Comparison of ENCODE assay signal across 1 cellular context in genomic region chr10:21570761-21571521, GRCh38.
A peak's percentile ranks its signal among the peaks of the same experiment; 100 is the strongest.
TF ChIP-seq lines count a peak whose summit lies in the region.

No MANE protein-coding gene starts in this region.

TF ChIP-seq in HepG2, 621 proteins besides CTCF, POLR2A, EP300 and RAD21 (continues in another document):
- TF ChIP-seq ZSCAN31 (CRISPR knock-in tag; IDR thresholded peaks at IDR 0.05; ENCODE audit: low read depth) = no peak
- TF ChIP-seq, protein P1, sequence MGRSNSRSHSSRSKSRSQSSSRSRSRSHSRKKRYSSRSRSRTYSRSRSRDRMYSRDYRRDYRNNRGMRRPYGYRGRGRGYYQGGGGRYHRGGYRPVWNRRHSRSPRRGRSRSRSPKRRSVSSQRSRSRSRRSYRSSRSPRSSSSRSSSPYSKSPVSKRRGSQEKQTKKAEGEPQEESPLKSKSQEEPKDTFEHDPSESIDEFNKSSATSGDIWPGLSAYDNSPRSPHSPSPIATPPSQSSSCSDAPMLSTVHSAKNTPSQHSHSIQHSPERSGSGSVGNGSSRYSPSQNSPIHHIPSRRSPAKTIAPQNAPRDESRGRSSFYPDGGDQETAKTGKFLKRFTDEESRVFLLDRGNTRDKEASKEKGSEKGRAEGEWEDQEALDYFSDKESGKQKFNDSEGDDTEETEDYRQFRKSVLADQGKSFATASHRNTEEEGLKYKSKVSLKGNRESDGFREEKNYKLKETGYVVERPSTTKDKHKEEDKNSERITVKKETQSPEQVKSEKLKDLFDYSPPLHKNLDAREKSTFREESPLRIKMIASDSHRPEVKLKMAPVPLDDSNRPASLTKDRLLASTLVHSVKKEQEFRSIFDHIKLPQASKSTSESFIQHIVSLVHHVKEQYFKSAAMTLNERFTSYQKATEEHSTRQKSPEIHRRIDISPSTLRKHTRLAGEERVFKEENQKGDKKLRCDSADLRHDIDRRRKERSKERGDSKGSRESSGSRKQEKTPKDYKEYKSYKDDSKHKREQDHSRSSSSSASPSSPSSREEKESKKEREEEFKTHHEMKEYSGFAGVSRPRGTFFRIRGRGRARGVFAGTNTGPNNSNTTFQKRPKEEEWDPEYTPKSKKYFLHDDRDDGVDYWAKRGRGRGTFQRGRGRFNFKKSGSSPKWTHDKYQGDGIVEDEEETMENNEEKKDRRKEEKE (IDR thresholded peaks at IDR 0.05) = no peak
- no peak for TF ChIP-seq ZNF207 (IDR thresholded peaks at IDR 0.05; ENCODE audit: borderline replicate concordance)
- TF ChIP-seq FOXP1 (IDR thresholded peaks at IDR 0.05) = no peak
- TF ChIP-seq FOXP1 (CRISPR knock-in tag; IDR thresholded peaks at IDR 0.05) = peak; percentile 76; the same call in 1 of the 2 replicates
- TF ChIP-seq SYNCRIP (IDR thresholded peaks at IDR 0.05; ENCODE audit: insufficient read depth, low read depth, low read length) = no peak
- peak; percentile 92 for TF ChIP-seq GATAD2A (CRISPR knock-in tag; IDR thresholded peaks at IDR 0.05)
- TF ChIP-seq ASH2L (IDR thresholded peaks at IDR 0.05; ENCODE audit: insufficient read length, low read depth, low read length) = peak; percentile 57
- peak; percentile 45; the same call in 1 of the 2 replicates for TF ChIP-seq KAT7 (CRISPR knock-in tag; IDR thresholded peaks at IDR 0.05; ENCODE audit: borderline replicate concordance)
- TF ChIP-seq ZNF562 (CRISPR knock-in tag; IDR thresholded peaks at IDR 0.05; ENCODE audit: borderline replicate concordance) = no peak
- TF ChIP-seq FOXK2 (IDR thresholded peaks at IDR 0.05) = 0 out of 2 replicates have a peak, but pooled peaks have one; percentile 48
- peak; percentile 88 for TF ChIP-seq ZNF644 (CRISPR knock-in tag; IDR thresholded peaks at IDR 0.05; ENCODE audit: low read depth)
- TF ChIP-seq ZNF205 (CRISPR knock-in tag; IDR thresholded peaks at IDR 0.05) = 0 out of 2 replicates have a peak, but pooled peaks have one; percentile 11
- peak; percentile 93 for TF ChIP-seq PAXIP1 (CRISPR knock-in tag; conservative IDR thresholded peaks at IDR 0.05)
- no peak for TF ChIP-seq ZNF331 (CRISPR knock-in tag; IDR thresholded peaks at IDR 0.05)
- peak; percentile 59; the same call in 1 of the 2 replicates for TF ChIP-seq HNF4G (IDR thresholded peaks at IDR 0.05; ENCODE audit: borderline replicate concordance, low read depth, low read length)
- no peak for TF ChIP-seq HNF4G (CRISPR knock-in tag; IDR thresholded peaks at IDR 0.05; ENCODE audit: borderline replicate concordance, low read depth)
- TF ChIP-seq ZNF558 (CRISPR knock-in tag; IDR thresholded peaks at IDR 0.05; ENCODE audit: borderline replicate concordance) = no peak
- peak; percentile 75; the same call in 1 of the 2 replicates for TF ChIP-seq NCOR1 (IDR thresholded peaks at IDR 0.05; ENCODE audit: borderline replicate concordance, low read length)
- no peak for TF ChIP-seq MZF1 (CRISPR knock-in tag; IDR thresholded peaks at IDR 0.05; ENCODE audit: borderline replicate concordance)
- peak; percentile 60 for TF ChIP-seq HDAC1 (CRISPR knock-in tag; IDR thresholded peaks at IDR 0.05)
- TF ChIP-seq SP140L (CRISPR knock-in tag; IDR thresholded peaks at IDR 0.05; ENCODE audit: borderline replicate concordance) = no peak
- peak; percentile 13; the same call in 1 of the 2 replicates for TF ChIP-seq LCORL (IDR thresholded peaks at IDR 0.05)
- 0 out of 2 replicates have a peak, but pooled peaks have one; percentile 39 for TF ChIP-seq LCORL (CRISPR knock-in tag; IDR thresholded peaks at IDR 0.05)
- no peak for TF ChIP-seq FLYWCH1 (CRISPR knock-in tag; IDR thresholded peaks at IDR 0.05)
- peak; percentile 72 for TF ChIP-seq KDM6A (CRISPR knock-in tag; IDR thresholded peaks at IDR 0.05; ENCODE audit: low read depth)
- TF ChIP-seq, protein P2, sequence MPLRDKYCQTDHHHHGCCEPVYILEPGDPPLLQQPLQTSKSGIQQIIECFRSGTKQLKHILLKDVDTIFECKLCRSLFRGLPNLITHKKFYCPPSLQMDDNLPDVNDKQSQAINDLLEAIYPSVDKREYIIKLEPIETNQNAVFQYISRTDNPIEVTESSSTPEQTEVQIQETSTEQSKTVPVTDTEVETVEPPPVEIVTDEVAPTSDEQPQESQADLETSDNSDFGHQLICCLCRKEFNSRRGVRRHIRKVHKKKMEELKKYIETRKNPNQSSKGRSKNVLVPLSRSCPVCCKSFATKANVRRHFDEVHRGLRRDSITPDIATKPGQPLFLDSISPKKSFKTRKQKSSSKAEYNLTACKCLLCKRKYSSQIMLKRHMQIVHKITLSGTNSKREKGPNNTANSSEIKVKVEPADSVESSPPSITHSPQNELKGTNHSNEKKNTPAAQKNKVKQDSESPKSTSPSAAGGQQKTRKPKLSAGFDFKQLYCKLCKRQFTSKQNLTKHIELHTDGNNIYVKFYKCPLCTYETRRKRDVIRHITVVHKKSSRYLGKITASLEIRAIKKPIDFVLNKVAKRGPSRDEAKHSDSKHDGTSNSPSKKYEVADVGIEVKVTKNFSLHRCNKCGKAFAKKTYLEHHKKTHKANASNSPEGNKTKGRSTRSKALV (CRISPR knock-in tag; IDR thresholded peaks at IDR 0.05) = no peak
- peak; percentile 78 for TF ChIP-seq NCOA2 (CRISPR knock-in tag; IDR thresholded peaks at IDR 0.05)
- TF ChIP-seq NR2F6 (IDR thresholded peaks at IDR 0.05) = no peak; the same call in 1 of the 2 replicates
- TF ChIP-seq NR2F6 (CRISPR knock-in tag; IDR thresholded peaks at IDR 0.05) = peak; percentile 45; the same call in 1 of the 2 replicates
- TF ChIP-seq, protein P3, sequence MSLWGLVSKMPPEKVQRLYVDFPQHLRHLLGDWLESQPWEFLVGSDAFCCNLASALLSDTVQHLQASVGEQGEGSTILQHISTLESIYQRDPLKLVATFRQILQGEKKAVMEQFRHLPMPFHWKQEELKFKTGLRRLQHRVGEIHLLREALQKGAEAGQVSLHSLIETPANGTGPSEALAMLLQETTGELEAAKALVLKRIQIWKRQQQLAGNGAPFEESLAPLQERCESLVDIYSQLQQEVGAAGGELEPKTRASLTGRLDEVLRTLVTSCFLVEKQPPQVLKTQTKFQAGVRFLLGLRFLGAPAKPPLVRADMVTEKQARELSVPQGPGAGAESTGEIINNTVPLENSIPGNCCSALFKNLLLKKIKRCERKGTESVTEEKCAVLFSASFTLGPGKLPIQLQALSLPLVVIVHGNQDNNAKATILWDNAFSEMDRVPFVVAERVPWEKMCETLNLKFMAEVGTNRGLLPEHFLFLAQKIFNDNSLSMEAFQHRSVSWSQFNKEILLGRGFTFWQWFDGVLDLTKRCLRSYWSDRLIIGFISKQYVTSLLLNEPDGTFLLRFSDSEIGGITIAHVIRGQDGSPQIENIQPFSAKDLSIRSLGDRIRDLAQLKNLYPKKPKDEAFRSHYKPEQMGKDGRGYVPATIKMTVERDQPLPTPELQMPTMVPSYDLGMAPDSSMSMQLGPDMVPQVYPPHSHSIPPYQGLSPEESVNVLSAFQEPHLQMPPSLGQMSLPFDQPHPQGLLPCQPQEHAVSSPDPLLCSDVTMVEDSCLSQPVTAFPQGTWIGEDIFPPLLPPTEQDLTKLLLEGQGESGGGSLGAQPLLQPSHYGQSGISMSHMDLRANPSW (CRISPR knock-in tag; IDR thresholded peaks at IDR 0.05; ENCODE audit: borderline replicate concordance) = 0 out of 2 replicates have a peak, but pooled peaks have one; percentile 45
- peak; percentile 73 for TF ChIP-seq ARID5B (CRISPR knock-in tag; IDR thresholded peaks at IDR 0.05)
- TF ChIP-seq ZBTB42 (CRISPR knock-in tag; IDR thresholded peaks at IDR 0.05) = no peak
- 0 out of 2 replicates have a peak, but pooled peaks have one; percentile 9 for TF ChIP-seq GZF1 (CRISPR knock-in tag; IDR thresholded peaks at IDR 0.05)
- no peak for TF ChIP-seq ZNF101 (CRISPR knock-in tag; IDR thresholded peaks at IDR 0.05; ENCODE audit: borderline replicate concordance, low read depth)
- peak; percentile 71; the same call in 1 of the 2 replicates for TF ChIP-seq HMG20A (CRISPR knock-in tag; IDR thresholded peaks at IDR 0.05; ENCODE audit: borderline replicate concordance)
- no peak for TF ChIP-seq ZNF546 (CRISPR knock-in tag; conservative IDR thresholded peaks at IDR 0.05)
- no peak for TF ChIP-seq ZNF629 (CRISPR knock-in tag; conservative IDR thresholded peaks at IDR 0.05)
- no peak for TF ChIP-seq ZSCAN25 (CRISPR knock-in tag; IDR thresholded peaks at IDR 0.05)
- TF ChIP-seq SMAD3 (CRISPR knock-in tag; IDR thresholded peaks at IDR 0.05) = 0 out of 2 replicates have a peak, but pooled peaks have one; percentile 34
- TF ChIP-seq FOXO1 (CRISPR knock-in tag; IDR thresholded peaks at IDR 0.05) = peak; percentile 56; the same call in 1 of the 2 replicates
- peak; percentile 77; the same call in 1 of the 2 replicates for TF ChIP-seq FOXA3 (CRISPR knock-in tag; IDR thresholded peaks at IDR 0.05)
- TF ChIP-seq ZNF652 (CRISPR knock-in tag; IDR thresholded peaks at IDR 0.05; ENCODE audit: borderline replicate concordance, low read depth) = peak; percentile 96
- peak; percentile 49 for TF ChIP-seq CEBPG (CRISPR knock-in tag; IDR thresholded peaks at IDR 0.05)
- TF ChIP-seq SOX5 (CRISPR knock-in tag; IDR thresholded peaks at IDR 0.05; ENCODE audit: borderline replicate concordance) = peak; percentile 75; the same call in 1 of the 2 replicates
- TF ChIP-seq, protein P4, sequence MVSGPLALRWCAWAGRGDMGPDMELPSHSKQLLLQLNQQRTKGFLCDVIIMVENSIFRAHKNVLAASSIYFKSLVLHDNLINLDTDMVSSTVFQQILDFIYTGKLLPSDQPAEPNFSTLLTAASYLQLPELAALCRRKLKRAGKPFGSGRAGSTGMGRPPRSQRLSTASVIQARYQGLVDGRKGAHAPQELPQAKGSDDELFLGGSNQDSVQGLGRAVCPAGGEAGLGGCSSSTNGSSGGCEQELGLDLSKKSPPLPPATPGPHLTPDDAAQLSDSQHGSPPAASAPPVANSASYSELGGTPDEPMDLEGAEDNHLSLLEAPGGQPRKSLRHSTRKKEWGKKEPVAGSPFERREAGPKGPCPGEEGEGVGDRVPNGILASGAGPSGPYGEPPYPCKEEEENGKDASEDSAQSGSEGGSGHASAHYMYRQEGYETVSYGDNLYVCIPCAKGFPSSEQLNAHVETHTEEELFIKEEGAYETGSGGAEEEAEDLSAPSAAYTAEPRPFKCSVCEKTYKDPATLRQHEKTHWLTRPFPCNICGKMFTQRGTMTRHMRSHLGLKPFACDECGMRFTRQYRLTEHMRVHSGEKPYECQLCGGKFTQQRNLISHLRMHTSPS (CRISPR knock-in tag; IDR thresholded peaks at IDR 0.05; ENCODE audit: low read depth) = no peak
- TF ChIP-seq ONECUT2 (CRISPR knock-in tag; IDR thresholded peaks at IDR 0.05) = peak; percentile 28; the same call in 1 of the 2 replicates
- peak; percentile 43; the same call in 1 of the 2 replicates for TF ChIP-seq TCF7 (IDR thresholded peaks at IDR 0.05; ENCODE audit: low read depth)
- 0 out of 2 replicates have a peak, but pooled peaks have one; percentile 24 for TF ChIP-seq HNF1B (CRISPR knock-in tag; IDR thresholded peaks at IDR 0.05)
- TF ChIP-seq KDM1A (CRISPR knock-in tag; IDR thresholded peaks at IDR 0.05) = no peak
